In the genomic region with DNA sequence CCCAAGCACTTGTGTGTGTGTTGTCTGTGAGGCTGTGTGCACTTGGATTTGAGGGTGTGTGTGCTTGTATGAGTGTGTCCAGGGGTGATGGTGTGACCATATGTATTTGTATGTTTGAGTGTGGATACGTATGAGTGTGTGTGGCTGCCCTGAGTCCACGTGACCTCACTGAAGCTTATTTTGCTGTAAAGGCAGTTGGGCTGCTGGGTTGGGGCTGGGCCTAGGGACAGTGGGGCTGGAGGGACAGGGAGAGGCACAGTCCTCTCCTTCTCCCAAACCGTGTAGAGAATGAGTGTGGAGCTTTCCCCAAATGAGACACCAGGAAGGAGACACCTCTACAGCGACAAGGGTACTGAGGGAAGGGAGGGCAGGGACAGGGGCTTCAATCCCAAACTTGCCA, we compare ENCODE assay signal across 17 cellular contexts.
DNase-seq lines count a peak whose midpoint lies in the region; TF ChIP-seq lines count a peak whose summit lies in the region.
"Had no signal": no experiment of that assay in that cellular context is flagged by ENCODE, and none has a peak within 500 bp of the region (broad histone marks: within the 10 kb centered on the region; RNA-seq: fewer than 3 reads in every experiment).

No MANE protein-coding gene starts in this region.

- H3K9me2 ChIP-seq in Loucy (replicated peaks; ENCODE audit: low read depth, low read length): no peaks in the 10 kb centered on the region

- no peaks in the 10 kb centered on the region for H3K27me3 Mint-ChIP-seq in activated naive CD4-positive, alpha-beta T cell treated with anti-CD3 and anti-CD28 coated beads, Interleukin-2, amount 50 U/mL, for 24 hours
- peaks cover 4% of the 10 kb centered on the region for H3K27me3 Mint-ChIP-seq in activated naive CD4-positive, alpha-beta T cell treated with anti-CD3 and anti-CD28 coated beads for 36 hours (ENCODE audit: low read depth)
- H3K27me3 Mint-ChIP-seq in neural crest cell (ENCODE audit: low read depth): peaks cover 3% of the 10 kb centered on the region

- peak overlapping the region; percentile 13 for H3K27ac Mint-ChIP-seq in activated naive CD4-positive, alpha-beta T cell treated with anti-CD3 and anti-CD28 coated beads, Interleukin-2, amount 50 U/mL, for 24 hours
- no peak overlapping the region for H3K27ac Mint-ChIP-seq in activated naive CD4-positive, alpha-beta T cell treated with anti-CD3 and anti-CD28 coated beads for 36 hours
- H3K27ac Mint-ChIP-seq in neural crest cell (ENCODE audit: unreplicated experiment): peak overlapping the region; percentile 62
- H3K27ac Mint-ChIP-seq: CD8-positive, alpha-beta T cell; HFFc6 had no signal

- no peak overlapping the region for H3K4me3 ChIP-seq in Loucy (ENCODE audit: low read length, poor library complexity, severe bottlenecking)

- H4K20me1 ChIP-seq in Loucy (ENCODE audit: insufficient read depth, low read length, poor library complexity, severe bottlenecking): no peaks in the 10 kb centered on the region

- no peaks in the 10 kb centered on the region; the same call in 1 of the 2 replicates for H3K79me2 ChIP-seq in Loucy (ENCODE audit: insufficient read depth, low read length)

- no peaks in the 10 kb centered on the region for H3K9me3 Mint-ChIP-seq in activated naive CD4-positive, alpha-beta T cell treated with anti-CD3 and anti-CD28 coated beads, Interleukin-2, amount 50 U/mL, for 24 hours
- H3K9me3 Mint-ChIP-seq in activated naive CD4-positive, alpha-beta T cell treated with anti-CD3 and anti-CD28 coated beads for 36 hours: no peaks in the 10 kb centered on the region
- no peaks in the 10 kb centered on the region for H3K9me3 Mint-ChIP-seq in neural crest cell
- H3K9me3 Mint-ChIP-seq: CD14-positive monocyte; CD8-positive, alpha-beta T cell; HFFc6 had no signal

- intact Hi-C loops in activated naive CD4-positive, alpha-beta T cell treated with anti-CD3 and anti-CD28 coated beads for 36 hours (cut with micrococcal nuclease): loop anchor here (10.0 kb wide), 1 partner anchor 786 kb away; no protein-coding TSS in a partner anchor

- peaks cover 2% of the 10 kb centered on the region for H3K36me3 Mint-ChIP-seq in activated naive CD4-positive, alpha-beta T cell treated with anti-CD3 and anti-CD28 coated beads, Interleukin-2, amount 50 U/mL, for 24 hours
- no peaks in the 10 kb centered on the region for H3K36me3 Mint-ChIP-seq in activated naive CD4-positive, alpha-beta T cell treated with anti-CD3 and anti-CD28 coated beads for 36 hours (ENCODE audit: low read depth)
- H3K36me3 Mint-ChIP-seq in neural crest cell (ENCODE audit: low read depth): no peaks in the 10 kb centered on the region
- H3K36me3 Mint-ChIP-seq: CD8-positive, alpha-beta T cell had no signal

- TF ChIP-seq CTCF in Loucy (conservative IDR thresholded peaks at IDR 0.05; ENCODE audit: low read length) (no peak), neural crest cell (conservative IDR thresholded peaks at IDR 0.05) (no peak)

- H3K4me1 ChIP-seq in Loucy (ENCODE audit: insufficient read depth, low read length, poor library complexity, severe bottlenecking): peaks cover 71% of the 10 kb centered on the region

- peak overlapping the region; percentile 75 for H3K4me2 ChIP-seq in Loucy (ENCODE audit: low read depth, low read length, poor library complexity, severe bottlenecking)

- H3K4me1 Mint-ChIP-seq in activated naive CD4-positive, alpha-beta T cell treated with anti-CD3 and anti-CD28 coated beads, Interleukin-2, amount 50 U/mL, for 24 hours: peaks cover 39% of the 10 kb centered on the region
- H3K4me1 Mint-ChIP-seq in activated naive CD4-positive, alpha-beta T cell treated with anti-CD3 and anti-CD28 coated beads for 36 hours (ENCODE audit: low read depth): peaks cover 42% of the 10 kb centered on the region
- peaks cover 32% of the 10 kb centered on the region for H3K4me1 Mint-ChIP-seq in neural crest cell

- H3K36me3 ChIP-seq in Loucy (ENCODE audit: insufficient read depth, low read length): no peaks in the 10 kb centered on the region
- H3K36me3 ChIP-seq: BE2C had no signal

- no peak for DNase-seq in activated naive CD4-positive, alpha-beta T cell treated with anti-CD3 and anti-CD28 coated beads for 36 hours
- DNase-seq in neural crest cell (ENCODE audit: low read depth, low spot score) (no peak), OCI-M1 (lab: John Stamatoyannopoulos, UW) (no peak), NOMO-1 treated with DMSO at 0.1 percent for 48 hours (lab: John Stamatoyannopoulos, UW; ENCODE audit: unreplicated experiment) (no peak), NCI-H146 treated with DMSO at 0.1 percent for 48 hours (lab: John Stamatoyannopoulos, UW; ENCODE audit: unreplicated experiment) (no peak)
- DNase-seq: BE2C; CD8-positive, alpha-beta T cell; COR-L47; DMS153; DMS79 treated with DMSO at 0.1 percent for 48 hours; EL; GOT3; HCEC 1CT; HFFc6 had no signal

- H3K9ac ChIP-seq in Loucy (ENCODE audit: low read depth, low read length, poor library complexity, severe bottlenecking): peak overlapping the region; percentile 81

- H3K4me3 Mint-ChIP-seq in activated naive CD4-positive, alpha-beta T cell treated with anti-CD3 and anti-CD28 coated beads, Interleukin-2, amount 50 U/mL, for 24 hours: no peak overlapping the region
- H3K4me3 Mint-ChIP-seq in activated naive CD4-positive, alpha-beta T cell treated with anti-CD3 and anti-CD28 coated beads for 36 hours: no peak overlapping the region
- no peak overlapping the region for H3K4me3 Mint-ChIP-seq in neural crest cell
- H3K4me3 Mint-ChIP-seq: CD8-positive, alpha-beta T cell; HFFc6 had no signal

- H3K27me3 ChIP-seq in Loucy (ENCODE audit: insufficient read depth, low read length, poor library complexity, severe bottlenecking): no peaks in the 10 kb centered on the region
- H3K27me3 ChIP-seq: BE2C had no signal

- CTCF ChIA-PET in activated naive CD4-positive, alpha-beta T cell treated with anti-CD3 and anti-CD28 coated beads for 36 hours (lab: Charles Lee): no interaction called here

- H3F3A ChIP-seq in Loucy (ENCODE audit: low read depth): peaks cover 7% of the 10 kb centered on the region; the same call in 1 of the 2 replicates

- no peaks in the 10 kb centered on the region for H3K9me3 ChIP-seq in Loucy (ENCODE audit: insufficient read depth, low read depth, low read length)
- H3K9me3 ChIP-seq: BE2C had no signal

- no peak overlapping the region for H2AFZ ChIP-seq in Loucy (ENCODE audit: low read length)
